In genomic region chr18:61277808-61278207, GRCh38 we compare ENCODE assay signal across 9 cellular contexts. TPM values are rescaled to one million over a fixed set of nuclear protein-coding genes. Genes with fewer than 3 reads are reported as not detected.
"Had no signal": no experiment of that assay in that cellular context is flagged by ENCODE, and none has a peak within 500 bp of the region (broad histone marks: within the 10 kb centered on the region; RNA-seq: fewer than 3 reads in every experiment).

No MANE protein-coding gene starts in this region.

- DNase-seq: GDM1, GF-D8 had no signal

- FAIRE-seq: G401.6, GM12878, GM12891, GM12892, GM18507, GM19239 had no signal

- ATAC-seq: GM12878 had no signal

- H3K4me3 ChIP-seq: GM12878 had no signal

RNA-seq across cellular contexts. Expression of gene CDH20, which starts 55.4 kb away (rescaled TPM):
- total RNA-seq: G401, GM12878 had no signal
- polyA plus RNA-seq: GM12878 had no signal
